1 cellular context compared by ENCODE assay signal in genomic region chr11:17595526-17596309, GRCh38.
TF ChIP-seq lines count a peak whose summit lies in the region.

No MANE protein-coding gene starts in this region.

TF ChIP-seq in K562, 482 proteins besides CTCF, POLR2A, EP300 and RAD21:
- TF ChIP-seq, protein P1, sequence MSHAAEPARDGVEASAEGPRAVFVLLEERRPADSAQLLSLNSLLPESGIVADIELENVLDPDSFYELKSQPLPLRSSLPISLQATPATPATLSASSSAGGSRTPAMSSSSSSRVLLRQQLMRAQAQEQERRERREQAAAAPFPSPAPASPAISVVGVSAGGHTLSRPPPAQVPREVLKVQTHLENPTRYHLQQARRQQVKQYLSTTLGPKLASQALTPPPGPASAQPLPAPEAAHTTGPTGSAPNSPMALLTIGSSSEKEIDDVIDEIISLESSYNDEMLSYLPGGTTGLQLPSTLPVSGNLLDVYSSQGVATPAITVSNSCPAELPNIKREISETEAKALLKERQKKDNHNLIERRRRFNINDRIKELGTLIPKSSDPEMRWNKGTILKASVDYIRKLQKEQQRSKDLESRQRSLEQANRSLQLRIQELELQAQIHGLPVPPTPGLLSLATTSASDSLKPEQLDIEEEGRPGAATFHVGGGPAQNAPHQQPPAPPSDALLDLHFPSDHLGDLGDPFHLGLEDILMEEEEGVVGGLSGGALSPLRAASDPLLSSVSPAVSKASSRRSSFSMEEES (CRISPR knock-in tag; IDR thresholded peaks at IDR 0.05), result peak; percentile 36
- no peak for TF ChIP-seq ZKSCAN1 (IDR thresholded peaks at IDR 0.05; ENCODE audit: low read depth, low read length)
